Comparison of ENCODE assay signal across 18 cellular contexts in genomic region chr10:43108951-43109350, GRCh38.
"Had no signal": no experiment of that assay in that cellular context is flagged by ENCODE, and none has a peak within 500 bp of the region (broad histone marks: within the 10 kb centered on the region; RNA-seq: fewer than 3 reads in every experiment).

No MANE protein-coding gene starts in this region.

- H3K4me3 ChIP-seq: dorsolateral prefrontal cortex, left lung, lower lobe of right lung, pancreas, right lobe of liver, suprapubic skin, transverse colon, vagina had no signal

- H3K27ac ChIP-seq: dorsolateral prefrontal cortex, left lung, lower lobe of right lung, pancreas, right lobe of liver, suprapubic skin, transverse colon had no signal

- H3K9me3 ChIP-seq: left lung, lower lobe of right lung, pancreas, right lobe of liver, suprapubic skin, transverse colon, vagina had no signal

- H3K27me3 ChIP-seq: pancreas, right lobe of liver, vagina had no signal

- DNase-seq: dorsolateral prefrontal cortex; effector CD4-positive, alpha-beta T cell; head of caudate nucleus; lower lobe of right lung; natural killer cell; occipital lobe; retina; small intestine; stimulated activated CD4-positive, alpha-beta T cell treated with anti-CD3 and anti-CD28 coated beads, Interleukin-15, amount 100 ng/mL, for 24 hours; stimulated activated CD4-positive, alpha-beta T cell treated with anti-CD3 and anti-CD28 coated beads, Interleukin-2, amount 100 ng/mL, for 48 hours; stimulated activated naive B cell treated with anti-CD40 and anti-IgM and Interleukin-4, amounts not matched to agents 10 μg/mL and 1 μg/mL and 100 μg/mL, for 72 hours; transverse colon had no signal

- H3K36me3 Mint-ChIP-seq: natural killer cell; stimulated activated naive B cell treated with anti-CD40 and anti-IgM and Interleukin-4, amounts not matched to agents 10 μg/mL and 1 μg/mL and 100 μg/mL, for 72 hours had no signal

- H3K36me3 ChIP-seq: left lung, lower lobe of right lung, pancreas, right lobe of liver, suprapubic skin, transverse colon, vagina had no signal

- H3K27ac Mint-ChIP-seq: natural killer cell; stimulated activated naive B cell treated with anti-CD40 and anti-IgM and Interleukin-4, amounts not matched to agents 10 μg/mL and 1 μg/mL and 100 μg/mL, for 72 hours; stimulated activated naive CD8-positive, alpha-beta T cell treated with anti-CD3 and anti-CD28 coated beads, Interleukin-15, Interleukin-2, amounts not matched to agents 100 ng/mL and 50 ng/mL, for 24 hours had no signal

- H3K4me3 Mint-ChIP-seq: stimulated activated naive B cell treated with anti-CD40 and anti-IgM and Interleukin-4, amounts not matched to agents 10 μg/mL and 1 μg/mL and 100 μg/mL, for 72 hours; stimulated activated naive CD8-positive, alpha-beta T cell treated with anti-CD3 and anti-CD28 coated beads, Interleukin-15, Interleukin-2, amounts not matched to agents 100 ng/mL and 50 ng/mL, for 24 hours had no signal

- H3K9me3 Mint-ChIP-seq: natural killer cell; stimulated activated naive B cell treated with anti-CD40 and anti-IgM and Interleukin-4, amounts not matched to agents 10 μg/mL and 1 μg/mL and 100 μg/mL, for 72 hours; stimulated activated naive CD8-positive, alpha-beta T cell treated with anti-CD3 and anti-CD28 coated beads, Interleukin-15, Interleukin-2, amounts not matched to agents 100 ng/mL and 50 ng/mL, for 24 hours had no signal
